ENCODE assay signal across 8 cellular contexts in the genomic region with DNA sequence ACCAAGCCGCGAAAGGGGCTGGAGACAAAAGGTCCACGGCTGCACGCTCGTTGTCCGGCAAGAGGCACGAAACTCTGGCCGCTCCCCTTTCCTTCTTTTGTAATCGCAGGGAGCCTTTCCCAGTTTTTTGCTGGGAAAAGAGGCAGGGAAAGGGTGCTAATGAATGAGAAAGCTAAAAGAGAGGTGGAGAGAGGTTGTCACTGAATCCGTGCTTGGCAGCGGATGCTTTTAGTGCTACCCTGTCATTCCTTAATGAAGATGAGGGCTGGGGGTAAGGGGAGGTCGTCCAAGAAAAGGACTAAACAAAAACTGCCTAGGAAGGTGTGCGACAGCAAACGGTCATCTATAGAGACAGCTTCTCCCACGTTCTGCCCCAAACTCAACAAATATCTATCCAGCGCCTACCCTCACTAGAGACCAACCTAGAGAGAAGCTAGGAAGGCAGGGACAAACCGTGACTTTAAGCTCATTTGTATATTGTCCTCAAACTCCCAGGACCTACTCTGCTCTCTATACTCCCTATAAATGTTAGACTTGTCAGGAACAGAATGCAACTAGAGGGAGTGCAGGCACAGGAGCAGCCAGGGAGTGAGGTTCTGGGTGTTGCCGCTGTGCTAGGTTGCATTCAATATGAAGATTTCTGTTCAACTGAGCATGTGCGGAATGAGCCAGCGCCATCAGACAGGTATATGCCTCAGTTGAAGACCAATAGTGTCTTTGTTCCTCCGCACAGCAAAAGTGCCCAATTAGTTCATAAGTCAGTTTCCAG. TPM values are rescaled to one million over a fixed set of nuclear protein-coding genes. Genes with fewer than 3 reads are reported as not detected.
A peak's percentile ranks its signal among the peaks of the same experiment; 100 is the strongest.
DNase-seq lines count a peak whose midpoint lies in the region; ATAC-seq, FAIRE-seq and TF ChIP-seq lines count a peak whose summit lies in the region.

No MANE protein-coding gene starts in this region.

- no peak for TF ChIP-seq POLR2A in H54 (IDR thresholded peaks at IDR 0.05; ENCODE audit: low read depth, low read length)

- peak; percentile 12 for DNase-seq in stimulated activated CD4-positive, alpha-beta T cell treated with anti-CD3 and anti-CD28 coated beads, Interleukin-12 subunit alpha, Interleukin-12 subunit beta, amount 100 ng/mL, for 4 hours
- no peak for DNase-seq in stimulated activated CD4-positive, alpha-beta T cell treated with anti-CD3 and anti-CD28 coated beads, Interleukin-1b, Interleukin-23, amount 100 ng/mL, for 48 hours
- DNase-seq in NCI-H345 treated with DMSO at 0.1 percent for 48 hours (lab: John Stamatoyannopoulos, UW; ENCODE audit: unreplicated experiment) (peak; percentile 34), fibroblast of the conjunctiva (ENCODE audit: low read depth) (peak; percentile 6), nephron progenitor cell (no peak), H54 (ENCODE audit: insufficient read length, low spot score) (no peak)
- DNase-seq in activated T-helper 1 cell treated with anti-CD3 and anti-CD28 coated beads, Interleukin-12 subunit alpha, Interleukin-12 subunit beta, Interleukin-2, Interleukin-4 antibody, amounts not matched to agents 30 ng/mL and 10 ng/mL and 1 ng/mL, durations not matched to agents 14 hours and 24 hours and 36 hours (ENCODE audit: low spot score): no peak

- FAIRE-seq in H54 (lab: Jason Lieb, UNC): no peak

- no peaks in the 10 kb centered on the region for H3K9me3 Mint-ChIP-seq in activated T-helper 1 cell treated with anti-CD3 and anti-CD28 coated beads, Interleukin-12 subunit alpha, Interleukin-12 subunit beta, Interleukin-2, Interleukin-4 antibody, amounts not matched to agents 30 ng/mL and 10 ng/mL and 1 ng/mL, durations not matched to agents 14 hours and 24 hours and 36 hours
- H3K9me3 Mint-ChIP-seq in nephron progenitor cell: peaks cover 26% of the 10 kb centered on the region

- ATAC-seq in HG03354 (IDR thresholded peaks at IDR 0.05; ENCODE audit: poor library complexity, severe bottlenecking, unreplicated experiment): no peak

- H3K36me3 Mint-ChIP-seq in activated T-helper 1 cell treated with anti-CD3 and anti-CD28 coated beads, Interleukin-12 subunit alpha, Interleukin-12 subunit beta, Interleukin-2, Interleukin-4 antibody, amounts not matched to agents 30 ng/mL and 10 ng/mL and 1 ng/mL, durations not matched to agents 14 hours and 24 hours and 36 hours (ENCODE audit: low read depth): no peaks in the 10 kb centered on the region
- no peaks in the 10 kb centered on the region for H3K36me3 Mint-ChIP-seq in nephron progenitor cell (ENCODE audit: low read depth)

- H3K4me3 Mint-ChIP-seq in activated T-helper 1 cell treated with anti-CD3 and anti-CD28 coated beads, Interleukin-12 subunit alpha, Interleukin-12 subunit beta, Interleukin-2, Interleukin-4 antibody, amounts not matched to agents 30 ng/mL and 10 ng/mL and 1 ng/mL, durations not matched to agents 14 hours and 24 hours and 36 hours: peak overlapping the region; percentile 85
- peak overlapping the region; percentile 91 for H3K4me3 Mint-ChIP-seq in nephron progenitor cell

- TF ChIP-seq CTCF in nephron progenitor cell (IDR thresholded peaks at IDR 0.05): no peak

- intact Hi-C loops in activated T-helper 1 cell treated with anti-CD3 and anti-CD28 coated beads, Interleukin-12 subunit alpha, Interleukin-12 subunit beta, Interleukin-2, Interleukin-4 antibody, amounts not matched to agents 30 ng/mL and 10 ng/mL and 1 ng/mL, durations not matched to agents 14 hours and 24 hours and 36 hours (cut with micrococcal nuclease): loop anchor here (2.0 to 10.0 kb wide), 8 partner anchors 168 to 1731 kb away; partner anchors contain the start of gene USP9X

- peaks cover 30% of the 10 kb centered on the region for H3K4me1 Mint-ChIP-seq in activated T-helper 1 cell treated with anti-CD3 and anti-CD28 coated beads, Interleukin-12 subunit alpha, Interleukin-12 subunit beta, Interleukin-2, Interleukin-4 antibody, amounts not matched to agents 30 ng/mL and 10 ng/mL and 1 ng/mL, durations not matched to agents 14 hours and 24 hours and 36 hours (ENCODE audit: low read depth)
- H3K4me1 Mint-ChIP-seq in nephron progenitor cell: peaks cover 47% of the 10 kb centered on the region

- H3K27ac Mint-ChIP-seq in activated T-helper 1 cell treated with anti-CD3 and anti-CD28 coated beads, Interleukin-12 subunit alpha, Interleukin-12 subunit beta, Interleukin-2, Interleukin-4 antibody, amounts not matched to agents 30 ng/mL and 10 ng/mL and 1 ng/mL, durations not matched to agents 14 hours and 24 hours and 36 hours: peak overlapping the region; percentile 58
- peak overlapping the region; percentile 95 for H3K27ac Mint-ChIP-seq in nephron progenitor cell

- H3K27me3 Mint-ChIP-seq in activated T-helper 1 cell treated with anti-CD3 and anti-CD28 coated beads, Interleukin-12 subunit alpha, Interleukin-12 subunit beta, Interleukin-2, Interleukin-4 antibody, amounts not matched to agents 30 ng/mL and 10 ng/mL and 1 ng/mL, durations not matched to agents 14 hours and 24 hours and 36 hours (ENCODE audit: insufficient read depth): peaks cover 6% of the 10 kb centered on the region
- H3K27me3 Mint-ChIP-seq in nephron progenitor cell (ENCODE audit: low read depth, poor library complexity): peaks cover 4% of the 10 kb centered on the region

RNA-seq across cellular contexts. Expression of gene CASK, which starts 0.8 kb away (rescaled TPM):
- 17.4 and 30.5 TPM in 2 replicates for total RNA-seq in activated T-helper 1 cell treated with anti-CD3 and anti-CD28 coated beads, Interleukin-12 subunit alpha, Interleukin-12 subunit beta, Interleukin-2, Interleukin-4 antibody, amounts not matched to agents 30 ng/mL and 10 ng/mL and 1 ng/mL, durations not matched to agents 14 hours and 24 hours and 36 hours

Comparison
In these comparisons a context has a peak if more than half of its experiments do, and no peak if none do; other contexts are left out.
1. DNase-seq: peak in stimulated activated CD4-positive, alpha-beta T cell treated with anti-CD3 and anti-CD28 coated beads, Interleukin-12 subunit alpha, Interleukin-12 subunit beta, amount 100 ng/mL, for 4 hours (single experiment), NCI-H345 treated with DMSO at 0.1 percent for 48 hours (single experiment) and fibroblast of the conjunctiva (single experiment); none in stimulated activated CD4-positive, alpha-beta T cell treated with anti-CD3 and anti-CD28 coated beads, Interleukin-1b, Interleukin-23, amount 100 ng/mL, for 48 hours (single experiment), activated T-helper 1 cell treated with anti-CD3 and anti-CD28 coated beads, Interleukin-12 subunit alpha, Interleukin-12 subunit beta, Interleukin-2, Interleukin-4 antibody, amounts not matched to agents 30 ng/mL and 10 ng/mL and 1 ng/mL, durations not matched to agents 14 hours and 24 hours and 36 hours (single experiment), nephron progenitor cell (single experiment) and H54 (single experiment).